In the genomic region with DNA sequence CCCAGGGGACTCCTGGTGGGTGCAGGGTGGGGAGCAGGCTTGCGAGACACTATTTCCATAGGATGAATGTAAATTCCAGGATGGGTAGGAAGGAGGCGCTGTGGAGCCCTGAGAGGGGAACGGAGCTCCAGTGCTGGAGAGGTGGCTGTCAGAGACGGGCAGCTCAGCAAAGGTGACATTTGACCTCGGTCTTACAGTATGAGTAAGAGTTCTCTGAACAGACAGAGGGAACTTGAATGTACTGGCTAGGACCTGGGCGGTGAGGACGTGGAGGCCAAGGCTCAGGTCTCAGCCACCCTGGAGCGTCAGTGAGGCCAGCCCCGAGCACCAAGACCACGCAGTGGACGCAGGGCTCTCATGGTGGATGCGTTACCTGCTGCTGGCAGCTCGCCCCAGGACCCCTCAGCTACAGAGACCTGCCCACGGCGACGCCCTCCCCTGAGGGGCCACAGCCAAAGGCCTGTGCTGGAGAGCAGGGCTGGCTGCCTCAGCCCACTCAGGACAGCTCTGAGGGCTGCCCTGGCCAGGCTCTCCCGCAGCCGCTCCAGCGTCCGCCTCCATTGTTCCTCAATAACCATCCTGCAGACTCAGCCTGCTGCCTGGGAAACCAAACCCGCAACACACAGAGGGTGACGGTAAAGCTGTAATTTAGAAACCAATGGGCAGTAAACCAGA, we compare ENCODE assay signal across 1 cellular context.
TF ChIP-seq lines count a peak whose summit lies in the region.

No MANE protein-coding gene starts in this region.

TF ChIP-seq in H1, 55 proteins besides CTCF, POLR2A, EP300 and RAD21:
- TF ChIP-seq SP4 (IDR thresholded peaks at IDR 0.05; ENCODE audit: low read length): no peak
- peak; percentile 85 for TF ChIP-seq TEAD4 (IDR thresholded peaks at IDR 0.05; ENCODE audit: low read depth, low read length)
- no peak for TF ChIP-seq EGR1 (IDR thresholded peaks at IDR 0.05; ENCODE audit: borderline replicate concordance, low read depth, low read length)
- TF ChIP-seq POLR2AphosphoS5 (IDR thresholded peaks at IDR 0.05; ENCODE audit: low read depth, low read length): no peak
- no peak for TF ChIP-seq POU5F1 (IDR thresholded peaks at IDR 0.05; ENCODE audit: low read depth, low read length)
- no peak for TF ChIP-seq TCF12 (IDR thresholded peaks at IDR 0.05; ENCODE audit: low read depth, low read length)
- TF ChIP-seq CHD2 (IDR thresholded peaks at IDR 0.05; ENCODE audit: low read length): 0 out of 2 replicates have a peak, but pooled peaks have one; percentile 25
- no peak for TF ChIP-seq CEBPB (IDR thresholded peaks at IDR 0.05; ENCODE audit: low read depth, low read length)
